In the genomic region with DNA sequence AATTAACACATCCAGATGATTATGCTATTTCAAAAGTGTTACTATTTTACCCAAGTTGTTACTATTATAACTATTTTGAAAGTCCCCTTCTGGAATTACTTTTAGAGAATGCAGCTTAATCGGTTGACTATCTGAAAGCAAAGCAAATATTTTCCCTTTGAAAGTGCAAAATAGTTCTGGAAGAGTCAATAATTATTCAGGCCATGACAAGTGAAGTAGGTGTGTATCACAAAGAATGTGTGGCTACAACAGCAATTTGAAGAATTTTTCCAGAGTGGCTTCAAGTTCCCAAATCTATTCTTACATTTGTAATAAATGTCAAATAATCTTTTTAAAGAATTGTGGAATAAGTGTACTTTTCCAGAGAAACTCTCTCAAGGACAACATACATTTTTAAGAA, we compare ENCODE assay signal across 27 cellular contexts. TPM values are rescaled to one million over a fixed set of nuclear protein-coding genes. Genes with fewer than 3 reads are reported as not detected.
DNase-seq lines count a peak whose midpoint lies in the region; ATAC-seq, FAIRE-seq and TF ChIP-seq lines count a peak whose summit lies in the region.
"Had no signal": no experiment of that assay in that cellular context is flagged by ENCODE, and none has a peak within 500 bp of the region (broad histone marks: within the 10 kb centered on the region; RNA-seq: fewer than 3 reads in every experiment).

No MANE protein-coding gene starts in this region.

- TF ChIP-seq POLR2A in adrenal gland (IDR thresholded peaks at IDR 0.05) (no peak), prostate gland (IDR thresholded peaks at IDR 0.05) (no peak)

- H3K9me3 ChIP-seq in adrenal gland (replicated peaks in 1 of 3) (no peaks in the 10 kb centered on the region), prostate gland (no peaks in the 10 kb centered on the region), mesenchymal stem cell (ENCODE audit: control insufficient read depth, low read length) (no peaks in the 10 kb centered on the region)
- H3K9me3 ChIP-seq: psoas muscle, testis had no signal

- H3K36me3 ChIP-seq in ACC112 (ENCODE audit: insufficient read depth, low read length) (no peaks in the 10 kb centered on the region), adrenal gland (replicated peaks in 1 of 2) (no peaks in the 10 kb centered on the region), prostate gland (no peaks in the 10 kb centered on the region), mesenchymal stem cell (ENCODE audit: control insufficient read depth in 1 of 2, insufficient read depth in 2 of 2, low read depth in 1 of 2, low read length in 2 of 2) (no peaks in the 10 kb centered on the region)
- H3K36me3 ChIP-seq: brain microvascular endothelial cell had no signal

- H3K4me1 Mint-ChIP-seq in stimulated activated naive B cell treated with anti-CD40 and anti-IgM and Interleukin-4, amounts not matched to agents 10 μg/mL and 1 μg/mL and 100 μg/mL, for 72 hours: peaks cover 2 to 3% of the 10 kb centered on the region in 2 donors
- peaks cover 15% of the 10 kb centered on the region for H3K4me1 Mint-ChIP-seq in osteocyte (ENCODE audit: unreplicated experiment)

- no peaks in the 10 kb centered on the region for H3K36me3 Mint-ChIP-seq in stimulated activated naive B cell treated with anti-CD40 and anti-IgM and Interleukin-4, amounts not matched to agents 10 μg/mL and 1 μg/mL and 100 μg/mL, for 72 hours
- H3K36me3 Mint-ChIP-seq in osteocyte (ENCODE audit: unreplicated experiment): no peaks in the 10 kb centered on the region

- FAIRE-seq in islet of Langerhans (lab: Jason Lieb, UNC): peak; percentile 62
- FAIRE-seq: keratinocyte had no signal

- no peak overlapping the region for H3K18ac ChIP-seq in mesenchymal stem cell (ENCODE audit: low read depth in 1 of 2, low read length in 2 of 2)

- no peak overlapping the region for H3K4me2 ChIP-seq in mesenchymal stem cell (ENCODE audit: low read length, poor library complexity, severe bottlenecking)

- H3K4me3 ChIP-seq in ACC112 (ENCODE audit: low read depth, low read length) (no peak overlapping the region), adrenal gland (no peak overlapping the region), prostate gland (no peak overlapping the region), mesenchymal stem cell (ENCODE audit: insufficient read depth in 1 of 2, low read depth in 1 of 2, low read length in 2 of 2) (no peak overlapping the region)
- H3K4me3 ChIP-seq: psoas muscle, testis had no signal

- ATAC-seq in stimulated activated naive B cell treated with anti-CD40 and anti-IgM and Interleukin-4, amounts not matched to agents 10 μg/mL and 1 μg/mL and 100 μg/mL, for 72 hours (replicated peaks): no peak
- no peak for ATAC-seq in GM21526 (IDR thresholded peaks at IDR 0.05; ENCODE audit: low FRiP score, unreplicated experiment)
- ATAC-seq: psoas muscle had no signal

- H3K4me1 ChIP-seq in ACC112 (ENCODE audit: control insufficient read depth, insufficient read depth, low read length, unreplicated experiment): peaks cover 42% of the 10 kb centered on the region
- peaks cover 0 to 6% of the 10 kb centered on the region in 2 donors for H3K4me1 ChIP-seq in adrenal gland (replicated peaks in 1 of 2)
- no peaks in the 10 kb centered on the region for H3K4me1 ChIP-seq in prostate gland (replicated peaks)
- no peaks in the 10 kb centered on the region for H3K4me1 ChIP-seq in mesenchymal stem cell (ENCODE audit: control insufficient read depth, insufficient read depth, low read depth, low read length)
- H3K4me1 ChIP-seq: psoas muscle had no signal

- no peak overlapping the region for H3K27ac Mint-ChIP-seq in stimulated activated naive B cell treated with anti-CD40 and anti-IgM and Interleukin-4, amounts not matched to agents 10 μg/mL and 1 μg/mL and 100 μg/mL, for 72 hours
- H3K27ac Mint-ChIP-seq in osteocyte (ENCODE audit: unreplicated experiment): no peak overlapping the region
- H3K27ac Mint-ChIP-seq: activated CD4-positive, alpha-beta memory T cell treated with anti-CD3 and anti-CD28 coated beads, Interleukin-2, amount 10 ng/mL, durations not matched to agents 7 days and 5 days; activated T-helper 1 cell treated with anti-CD3 and anti-CD28 coated beads, Interleukin-12 subunit alpha, Interleukin-12 subunit beta, Interleukin-2, Interleukin-4 antibody, amounts not matched to agents 30 ng/mL and 10 ng/mL and 1 ng/mL, durations not matched to agents 14 hours and 24 hours and 36 hours; CD4-positive, alpha-beta T cell had no signal

- no peak overlapping the region for H2BK15ac ChIP-seq in mesenchymal stem cell (ENCODE audit: low read depth, poor library complexity, severe bottlenecking)

- no peak overlapping the region for H2BK12ac ChIP-seq in mesenchymal stem cell (ENCODE audit: low read length in 2 of 2)

- WGBS in adrenal gland, 4 donors: 68 to 82% (median 80%) methylated on average over 1 of the region's 1 CpG
- 30% methylated on average over 1 of the region's 1 CpG for WGBS in prostate gland
- WGBS in mesenchymal stem cell: 47% methylated on average over 1 of the region's 1 CpG

- no peak overlapping the region for H3K23ac ChIP-seq in mesenchymal stem cell (ENCODE audit: low read length in 2 of 2)

- no peak overlapping the region for H2AK5ac ChIP-seq in mesenchymal stem cell (ENCODE audit: low read length, severe bottlenecking)

- H4K91ac ChIP-seq in mesenchymal stem cell (ENCODE audit: low read length): no peak overlapping the region

- no peak overlapping the region for H3K14ac ChIP-seq in mesenchymal stem cell (ENCODE audit: low read length in 2 of 2)

- no peak overlapping the region for H3K9ac ChIP-seq in mesenchymal stem cell (ENCODE audit: low read length)

- H3K27me3 ChIP-seq in ACC112 (ENCODE audit: insufficient read depth, low read length) (no peaks in the 10 kb centered on the region), adrenal gland (no peaks in the 10 kb centered on the region), prostate gland (replicated peaks; ENCODE audit: insufficient read depth) (no peaks in the 10 kb centered on the region), mesenchymal stem cell (ENCODE audit: control insufficient read depth in 1 of 2, insufficient read depth in 1 of 2, low read length in 2 of 2) (no peaks in the 10 kb centered on the region)
- H3K27me3 ChIP-seq: brain microvascular endothelial cell, testis had no signal

- peak overlapping the region; percentile 85 for H3K27ac ChIP-seq in ACC112 (ENCODE audit: low read depth, low read length)
- H3K27ac ChIP-seq in adrenal gland: peak overlapping the region in 3 of 5 donors; percentile 5 to 37 (median 11)
- peak overlapping the region; percentile 40 to 57 for H3K27ac ChIP-seq in prostate gland
- H3K27ac ChIP-seq in mesenchymal stem cell (ENCODE audit: low read length, poor library complexity, severe bottlenecking): no peak overlapping the region
- H3K27ac ChIP-seq: brain microvascular endothelial cell, psoas muscle had no signal

- no peaks in the 10 kb centered on the region for H3K79me2 ChIP-seq in ACC112 (ENCODE audit: control insufficient read depth, insufficient read depth, low read length, unreplicated experiment)

- H3K9me3 Mint-ChIP-seq in stimulated activated naive B cell treated with anti-CD40 and anti-IgM and Interleukin-4, amounts not matched to agents 10 μg/mL and 1 μg/mL and 100 μg/mL, for 72 hours: no peaks in the 10 kb centered on the region
- no peaks in the 10 kb centered on the region for H3K9me3 Mint-ChIP-seq in osteocyte (ENCODE audit: unreplicated experiment)
- H3K9me3 Mint-ChIP-seq: activated CD4-positive, alpha-beta memory T cell treated with anti-CD3 and anti-CD28 coated beads, Interleukin-2, amount 10 ng/mL, durations not matched to agents 7 days and 5 days; activated T-helper 1 cell treated with anti-CD3 and anti-CD28 coated beads, Interleukin-12 subunit alpha, Interleukin-12 subunit beta, Interleukin-2, Interleukin-4 antibody, amounts not matched to agents 30 ng/mL and 10 ng/mL and 1 ng/mL, durations not matched to agents 14 hours and 24 hours and 36 hours; CD4-positive, alpha-beta T cell had no signal

- H2BK120ac ChIP-seq in mesenchymal stem cell (ENCODE audit: low read depth, low read length): no peak overlapping the region

- TF ChIP-seq CTCF in adrenal gland (IDR thresholded peaks at IDR 0.05): no peak
- TF ChIP-seq CTCF in prostate gland (IDR thresholded peaks at IDR 0.05): no peak
- no peak for TF ChIP-seq CTCF in osteocyte (IDR thresholded peaks at IDR 0.05)

- DNase-seq in adrenal gland (no peak), prostate gland (ENCODE audit: low spot score) (no peak), mesenchymal stem cell (no peak), osteocyte (ENCODE audit: extremely low spot score, unreplicated experiment) (no peak)
- DNase-seq in stimulated activated naive B cell treated with anti-CD40 and anti-IgM and Interleukin-4, amounts not matched to agents 10 μg/mL and 1 μg/mL and 100 μg/mL, for 72 hours: no peak
- DNase-seq: activated CD4-positive, alpha-beta memory T cell treated with anti-CD3 and anti-CD28 coated beads, Interleukin-2, amount 10 ng/mL, durations not matched to agents 7 days and 5 days; activated CD8-positive, alpha-beta memory T cell treated with anti-CD3 and anti-CD28 coated beads, Interleukin-2, amount 50 U/mL, for 4 hours; activated naive CD4-positive, alpha-beta T cell treated with Interleukin-2 at 50 U/mL for 16 hours; brain microvascular endothelial cell; CD4-positive, alpha-beta T cell; DND-41; glutamatergic neuron; GOT3; Kasumi-1; NCI-H1417 treated with DMSO at 0.1 percent for 48 hours; NCI-H2029 treated with DMSO at 0.1 percent for 48 hours; psoas muscle; SHP77 treated with DMSO at 0.1 percent for 48 hours; stimulated activated naive CD4-positive, alpha-beta T cell; T-helper 2 cell; testis had no signal

- no peak overlapping the region for H4K8ac ChIP-seq in mesenchymal stem cell (ENCODE audit: low read length)

- intact Hi-C loops in adrenal gland (cut with DNase I): no loop called here
- intact Hi-C loops in prostate gland (cut with DNase I): no loop called here

- H3K79me1 ChIP-seq in mesenchymal stem cell (replicated peaks; ENCODE audit: low read length, poor library complexity, severe bottlenecking): no peaks in the 10 kb centered on the region

- H2AFZ ChIP-seq in ACC112 (ENCODE audit: low read length, unreplicated experiment) (no peak overlapping the region), mesenchymal stem cell (ENCODE audit: low read depth, low read length) (no peak overlapping the region)

- no peak overlapping the region for H3K4me3 Mint-ChIP-seq in stimulated activated naive B cell treated with anti-CD40 and anti-IgM and Interleukin-4, amounts not matched to agents 10 μg/mL and 1 μg/mL and 100 μg/mL, for 72 hours
- no peak overlapping the region for H3K4me3 Mint-ChIP-seq in osteocyte (ENCODE audit: unreplicated experiment)
- H3K4me3 Mint-ChIP-seq: activated CD4-positive, alpha-beta memory T cell treated with anti-CD3 and anti-CD28 coated beads, Interleukin-2, amount 10 ng/mL, durations not matched to agents 7 days and 5 days; activated T-helper 1 cell treated with anti-CD3 and anti-CD28 coated beads, Interleukin-12 subunit alpha, Interleukin-12 subunit beta, Interleukin-2, Interleukin-4 antibody, amounts not matched to agents 30 ng/mL and 10 ng/mL and 1 ng/mL, durations not matched to agents 14 hours and 24 hours and 36 hours; CD4-positive, alpha-beta T cell had no signal

- no peak overlapping the region for H2BK5ac ChIP-seq in mesenchymal stem cell (ENCODE audit: low read depth, low read length, poor library complexity, severe bottlenecking)

- no peak overlapping the region for H3K4ac ChIP-seq in mesenchymal stem cell (ENCODE audit: low read depth in 1 of 2, low read length in 2 of 2)

- H3K27me3 Mint-ChIP-seq in stimulated activated naive B cell treated with anti-CD40 and anti-IgM and Interleukin-4, amounts not matched to agents 10 μg/mL and 1 μg/mL and 100 μg/mL, for 72 hours: no peaks in the 10 kb centered on the region
- H3K27me3 Mint-ChIP-seq in osteocyte (ENCODE audit: unreplicated experiment): no peaks in the 10 kb centered on the region
- H3K27me3 Mint-ChIP-seq: CD4-positive, alpha-beta T cell had no signal

RNA-seq across cellular contexts. Expression of gene RNLS, which starts 42.8 kb away (rescaled TPM):
- total RNA-seq in adrenal gland (10 to 100 TPM; 24.0 to 51.3 (median 33.3) TPM), prostate gland (10 to 100 TPM; 21.7 to 31.8 TPM), osteocyte (1.7 and 3.9 TPM in 2 replicates)
- 10 to 100 TPM in 2 of 3 donors, 1 to 10 TPM in 1; 7.2 to 30.6 (median 10.8) TPM for polyA plus RNA-seq in adrenal gland
- 6.3 TPM for polyA plus RNA-seq in mesenchymal stem cell (2013, experiment 1 of 2)
- polyA plus RNA-seq in mesenchymal stem cell (2013, experiment 2 of 2): 6.8 TPM

RNA-seq across cellular contexts. Expression of gene LIPJ, which starts 46.2 kb away (rescaled TPM):
- under 1 TPM in 1 of 8 donors, not detected in 7; 0.07 TPM for total RNA-seq in adrenal gland
- polyA plus RNA-seq in adrenal gland: under 1 TPM in 1 of 3 donors, not detected in 2; 0.05 TPM
- total RNA-seq in prostate gland: under 1 TPM; 0.09 to 0.17 TPM
- polyA plus RNA-seq in mesenchymal stem cell (2013, experiment 1 of 2): not detected
- not detected for polyA plus RNA-seq in mesenchymal stem cell (2013, experiment 2 of 2)
- not detected in 2 replicates for total RNA-seq in osteocyte
- total RNA-seq: activated CD4-positive, alpha-beta memory T cell treated with anti-CD3 and anti-CD28 coated beads, Interleukin-2, amount 10 ng/mL, durations not matched to agents 7 days and 5 days; activated T-helper 1 cell treated with anti-CD3 and anti-CD28 coated beads, Interleukin-12 subunit alpha, Interleukin-12 subunit beta, Interleukin-2, Interleukin-4 antibody, amounts not matched to agents 30 ng/mL and 10 ng/mL and 1 ng/mL, durations not matched to agents 14 hours and 24 hours and 36 hours; CD4-positive, alpha-beta T cell; mesenteric fat pad had no signal
